In the genomic region with DNA sequence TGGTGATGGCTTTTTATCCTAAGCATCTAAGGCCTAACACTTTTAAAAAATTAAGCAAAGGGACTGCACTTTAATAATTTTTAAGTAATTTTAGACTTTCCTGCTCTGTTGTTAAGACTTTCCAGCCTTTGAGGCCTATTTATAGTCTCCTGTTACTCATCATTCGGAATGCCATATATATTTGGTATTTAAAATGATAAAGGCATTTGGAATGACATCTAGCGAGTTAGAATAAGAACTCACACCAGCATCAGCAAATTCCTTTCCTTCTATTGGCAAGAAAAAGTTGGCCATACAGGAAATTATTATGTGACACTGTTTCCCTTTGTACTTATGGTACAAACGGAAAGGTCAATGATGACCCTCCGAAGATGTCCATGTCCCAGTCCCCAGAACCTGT, we compare ENCODE assay signal across 15 cellular contexts.
A peak's percentile ranks its signal among the peaks of the same experiment; 100 is the strongest.
DNase-seq lines count a peak whose midpoint lies in the region; ATAC-seq, FAIRE-seq and TF ChIP-seq lines count a peak whose summit lies in the region.
"Had no signal": no experiment of that assay in that cellular context is flagged by ENCODE, and none has a peak within 500 bp of the region (broad histone marks: within the 10 kb centered on the region; RNA-seq: fewer than 3 reads in every experiment).

No MANE protein-coding gene starts in this region.

- H3K27ac ChIP-seq in epithelial cell of prostate (peak overlapping the region; percentile 63), testis (no peak overlapping the region), right atrium auricular region (no peak overlapping the region)
- H3K27ac ChIP-seq: BLaER1, left ventricle myocardium inferior, vagina had no signal

- no peaks in the 10 kb centered on the region for H3K4me1 ChIP-seq in testis
- no peaks in the 10 kb centered on the region for H3K4me1 ChIP-seq in right atrium auricular region
- H3K4me1 ChIP-seq: BLaER1, vagina had no signal

- ATAC-seq in GM19467 (IDR thresholded peaks at IDR 0.05; ENCODE audit: unreplicated experiment) (no peak), HG03039 (IDR thresholded peaks at IDR 0.05; ENCODE audit: unreplicated experiment) (no peak)

- H3K9me3 ChIP-seq in testis (no peaks in the 10 kb centered on the region), right atrium auricular region (no peaks in the 10 kb centered on the region)
- H3K9me3 ChIP-seq: left ventricle myocardium inferior, vagina had no signal

- no peak for FAIRE-seq in RCC 7860 (lab: Jason Lieb, UNC)
- FAIRE-seq: GM18507, TTC549 had no signal

- H3K4me3 ChIP-seq in testis (no peak overlapping the region), right atrium auricular region (no peak overlapping the region)
- H3K4me3 ChIP-seq: BLaER1, left ventricle myocardium inferior, vagina had no signal

- H3K36me3 ChIP-seq in testis (ENCODE audit: low read depth, missing control alignments), result no peaks in the 10 kb centered on the region
- no peaks in the 10 kb centered on the region for H3K36me3 ChIP-seq in right atrium auricular region
- H3K36me3 ChIP-seq: BLaER1, left ventricle myocardium inferior, vagina had no signal

- intact Hi-C loops in testis (cut with DNase I; ENCODE audit: low total_unique reads), result no loop called here

- no peak for TF ChIP-seq POLR2A in testis (IDR thresholded peaks at IDR 0.05)

- peak; percentile 73 for DNase-seq in AG20443 (ENCODE audit: low spot score)
- DNase-seq in RCC 7860 (ENCODE audit: low spot score), result peak; percentile 6
- DNase-seq in epithelial cell of prostate (ENCODE audit: low read depth, low spot score), result peak; percentile 29
- DNase-seq in non-pigmented ciliary epithelial cell (ENCODE audit: low read depth), result peak; percentile 76
- no peak for DNase-seq in testis
- no peak for DNase-seq in right atrium auricular region (ENCODE audit: low spot score)
- DNase-seq: activated naive CD4-positive, alpha-beta T cell treated with anti-CD3 and anti-CD28 coated beads, Interleukin-2, amount 50 U/mL, for 16 hours; left ventricle myocardium inferior; NCI-H1417 treated with DMSO at 0.1 percent for 48 hours had no signal

- TF ChIP-seq CTCF in testis (IDR thresholded peaks at IDR 0.05) (no peak), right atrium auricular region (IDR thresholded peaks at IDR 0.05) (no peak)

- H3K27me3 ChIP-seq in testis, result no peaks in the 10 kb centered on the region
- no peaks in the 10 kb centered on the region for H3K27me3 ChIP-seq in right atrium auricular region
- H3K27me3 ChIP-seq: vagina had no signal

- WGBS in testis, 2 donors, result 63 to 75% methylated on average over 4 of the region's 4 CpGs

Comparison
In these comparisons a context has a peak if more than half of its experiments do, and no peak if none do; other contexts are left out.
1. DNase-seq: peak in AG20443 (single experiment), RCC 7860 (single experiment), epithelial cell of prostate (single experiment) and non-pigmented ciliary epithelial cell (single experiment); none in testis (single experiment) and right atrium auricular region (single experiment).